ENCODE assay signal across 23 cellular contexts in genomic region chr13:112113355-112113754, GRCh38. TPM values are rescaled to one million over a fixed set of nuclear protein-coding genes. Genes with fewer than 3 reads are reported as not detected.
A peak's percentile ranks its signal among the peaks of the same experiment; 100 is the strongest.
DNase-seq lines count a peak whose midpoint lies in the region; ATAC-seq and TF ChIP-seq lines count a peak whose summit lies in the region.
"Had no signal": no experiment of that assay in that cellular context is flagged by ENCODE, and none has a peak within 500 bp of the region (broad histone marks: within the 10 kb centered on the region; RNA-seq: fewer than 3 reads in every experiment).

No MANE protein-coding gene starts in this region.

- H3K27ac ChIP-seq in neural progenitor cell: no peak overlapping the region
- H3K27ac ChIP-seq: 22Rv1, SJSA1 had no signal

- peaks cover 5% of the 10 kb centered on the region for H3K27me3 Mint-ChIP-seq in neural progenitor cell (ENCODE audit: insufficient read depth, low read depth)

- no peak for ATAC-seq in GM21723 (IDR thresholded peaks at IDR 0.05; ENCODE audit: unreplicated experiment)
- ATAC-seq in HG02571 (IDR thresholded peaks at IDR 0.05; ENCODE audit: unreplicated experiment): no peak

- peaks cover 20% of the 10 kb centered on the region for H3K27me3 ChIP-seq in neural progenitor cell

- DNase-seq in NCI-H1092 treated with DMSO at 0.1 percent for 48 hours (lab: John Stamatoyannopoulos, UW) (peak; percentile 18), NCI-H1092 (lab: John Stamatoyannopoulos, UW) (no peak), NCI-H187 (lab: John Stamatoyannopoulos, UW) (peak; percentile 69 to 77), NCI-H69 (lab: John Stamatoyannopoulos, UW) (peak; percentile 90), neural progenitor cell (ENCODE audit: low spot score) (no peak), AG08395 (ENCODE audit: low spot score) (no peak)
- DNase-seq: activated CD4-positive, alpha-beta T cell treated with anti-CD3 and anti-CD28 coated beads for 1 hour; activated gamma-delta T cell; activated T-cell treated with anti-CD3 and anti-CD28 coated beads, Interleukin-2, amount 50 U/mL, for 1 hour; CD4-positive, alpha-beta T cell; cerebellar nuclear complex; DMS 273 treated with DMSO at 0.1 percent for 48 hours; glutamatergic neuron; Kasumi-1; mammary epithelial cell; trophoblast cell had no signal

- H3K36me3 Mint-ChIP-seq in neural progenitor cell: peaks cover 3% of the 10 kb centered on the region

- peaks cover 10% of the 10 kb centered on the region for H3K4me1 ChIP-seq in neural progenitor cell
- H3K4me1 ChIP-seq: SJSA1 had no signal

- H3K4me2 ChIP-seq in neural progenitor cell: no peak overlapping the region

- H3K9me3 Mint-ChIP-seq in neural progenitor cell: no peaks in the 10 kb centered on the region
- H3K9me3 Mint-ChIP-seq: CD4-positive, alpha-beta T cell; T-helper 1 cell treated with Interleukin-12 subunit alpha and Interleukin-12 subunit beta and Interleukin-4 antibody, amounts not matched to agents 30 μg/mL and 1 μg/mL, for 36 hours had no signal

- peak overlapping the region; percentile 50 for H3K27ac Mint-ChIP-seq in neural progenitor cell
- H3K27ac Mint-ChIP-seq: CD4-positive, alpha-beta T cell; T-helper 1 cell treated with Interleukin-12 subunit alpha and Interleukin-12 subunit beta and Interleukin-4 antibody, amounts not matched to agents 30 μg/mL and 1 μg/mL, for 36 hours had no signal

- no peaks in the 10 kb centered on the region for H3K36me3 ChIP-seq in neural progenitor cell
- H3K36me3 ChIP-seq: SJSA1 had no signal

- H3K9me3 ChIP-seq in neural progenitor cell (ENCODE audit: low read depth): no peaks in the 10 kb centered on the region
- H3K9me3 ChIP-seq: SJSA1 had no signal

- H3K9ac ChIP-seq in neural progenitor cell: no peak overlapping the region

- H2AFZ ChIP-seq in neural progenitor cell (replicated peaks): no peak overlapping the region

- no peak overlapping the region for H3K4me3 Mint-ChIP-seq in neural progenitor cell
- H3K4me3 Mint-ChIP-seq: CD4-positive, alpha-beta T cell; T-helper 1 cell treated with Interleukin-12 subunit alpha and Interleukin-12 subunit beta and Interleukin-4 antibody, amounts not matched to agents 30 μg/mL and 1 μg/mL, for 36 hours had no signal

- no peaks in the 10 kb centered on the region for H3K79me2 ChIP-seq in neural progenitor cell (ENCODE audit: low read depth)

- no peak for TF ChIP-seq CTCF in neural progenitor cell (IDR thresholded peaks at IDR 0.05)

- H3K4me1 Mint-ChIP-seq in neural progenitor cell: peaks cover 55% of the 10 kb centered on the region

- no peaks in the 10 kb centered on the region for H4K20me1 ChIP-seq in neural progenitor cell (ENCODE audit: low read depth)

- no peaks in the 10 kb centered on the region for H3F3A ChIP-seq in neural progenitor cell (ENCODE audit: low read depth)

- H3K4me3 ChIP-seq in neural progenitor cell: no peak overlapping the region
- H3K4me3 ChIP-seq: SJSA1 had no signal

RNA-seq across cellular contexts. Expression of gene SOX1, which starts 46.4 kb away (rescaled TPM):
- total RNA-seq in neural progenitor cell (ENCODE audit: low replicate concordance): 3.3 and 4.7 TPM in 2 replicates
- total RNA-seq: CD4-positive, alpha-beta T cell; kidney epithelial cell; mammary epithelial cell; pulmonary artery endothelial cell; SJSA1 had no signal

Comparison
In these comparisons a context has a peak if more than half of its experiments do, and no peak if none do; other contexts are left out.
1. DNase-seq: peak in NCI-H1092 treated with DMSO at 0.1 percent for 48 hours (single experiment), NCI-H187 (2 of 2) and NCI-H69 (single experiment); none in NCI-H1092 (single experiment), neural progenitor cell (single experiment) and AG08395 (single experiment).